Comparison of ENCODE assay signal across 8 cellular contexts in the genomic region with DNA sequence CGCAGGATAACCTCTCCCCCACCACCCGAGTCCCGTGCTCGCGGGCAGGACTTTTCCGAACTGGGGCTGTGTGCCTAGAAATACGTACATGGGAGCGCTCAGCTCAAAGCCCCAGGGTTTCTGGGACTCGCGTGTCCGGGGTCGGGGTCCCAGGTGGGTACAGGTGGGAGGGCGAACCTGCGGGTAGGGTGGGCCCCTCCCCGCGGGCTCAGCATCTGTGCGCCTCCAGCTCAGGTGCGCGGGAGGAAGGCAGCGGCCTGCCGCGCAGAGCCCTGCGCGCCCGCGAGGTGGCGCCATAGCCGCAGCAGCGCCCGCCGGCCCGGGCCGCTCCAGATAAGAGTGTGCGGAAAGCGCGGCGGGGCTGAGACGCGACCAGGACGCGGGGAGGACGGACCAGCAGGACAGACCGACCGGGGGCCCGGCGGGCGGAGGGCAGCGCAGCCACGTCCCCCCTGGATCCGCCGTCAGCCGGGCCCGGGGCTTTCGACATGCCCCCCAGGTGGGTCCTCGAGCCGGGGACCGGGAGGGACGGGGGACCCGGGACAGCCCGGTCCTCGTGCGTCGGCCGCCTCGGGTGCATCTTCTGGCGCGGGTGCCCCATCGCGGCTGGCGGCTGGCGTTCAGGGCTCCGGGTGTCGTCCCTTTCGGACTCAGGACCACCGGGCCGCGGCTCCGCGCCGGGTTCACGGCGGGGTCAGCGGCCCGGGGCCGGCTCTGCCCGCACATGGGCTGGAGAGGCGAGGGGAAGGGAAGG. TPM values are rescaled to one million over a fixed set of nuclear protein-coding genes. Genes with fewer than 3 reads are reported as not detected.
A peak's percentile ranks its signal among the peaks of the same experiment; 100 is the strongest.
DNase-seq lines count a peak whose midpoint lies in the region; ATAC-seq and TF ChIP-seq lines count a peak whose summit lies in the region.

A gene with protein sequence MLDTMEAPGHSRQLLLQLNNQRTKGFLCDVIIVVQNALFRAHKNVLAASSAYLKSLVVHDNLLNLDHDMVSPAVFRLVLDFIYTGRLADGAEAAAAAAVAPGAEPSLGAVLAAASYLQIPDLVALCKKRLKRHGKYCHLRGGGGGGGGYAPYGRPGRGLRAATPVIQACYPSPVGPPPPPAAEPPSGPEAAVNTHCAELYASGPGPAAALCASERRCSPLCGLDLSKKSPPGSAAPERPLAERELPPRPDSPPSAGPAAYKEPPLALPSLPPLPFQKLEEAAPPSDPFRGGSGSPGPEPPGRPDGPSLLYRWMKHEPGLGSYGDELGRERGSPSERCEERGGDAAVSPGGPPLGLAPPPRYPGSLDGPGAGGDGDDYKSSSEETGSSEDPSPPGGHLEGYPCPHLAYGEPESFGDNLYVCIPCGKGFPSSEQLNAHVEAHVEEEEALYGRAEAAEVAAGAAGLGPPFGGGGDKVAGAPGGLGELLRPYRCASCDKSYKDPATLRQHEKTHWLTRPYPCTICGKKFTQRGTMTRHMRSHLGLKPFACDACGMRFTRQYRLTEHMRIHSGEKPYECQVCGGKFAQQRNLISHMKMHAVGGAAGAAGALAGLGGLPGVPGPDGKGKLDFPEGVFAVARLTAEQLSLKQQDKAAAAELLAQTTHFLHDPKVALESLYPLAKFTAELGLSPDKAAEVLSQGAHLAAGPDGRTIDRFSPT (plus strand): TSS at position 364 of the 754 bp plus-strand sequence. CDS start 1,588 bp downstream, outside the sequence.

- POLR2A ChIA-PET in activated naive CD8-positive, alpha-beta T cell treated with anti-CD3 and anti-CD28 coated beads, Interleukin-2, amount 10 ng/mL, durations not matched to agents 7 days and 5 days (lab: Charles Lee), result interaction anchor here (0.8 to 7.6 kb wide), 22 partner anchors 9 to 338 kb away, joined by 3 to 95 read pairs (median 8); a partner anchor contains a TSS

- TF ChIP-seq CTCF in AG09319 (IDR thresholded peaks at IDR 0.05; ENCODE audit: low read depth, low read length), result peak; percentile 48
- TF ChIP-seq CTCF in ovary (IDR thresholded peaks at IDR 0.05), result peak; percentile 98 to 99 (median 99)
- peak; percentile 83 to 99 (median 98) for TF ChIP-seq CTCF in uterus (IDR thresholded peaks at IDR 0.05)

- H3K36me3 ChIP-seq in ovary (no peaks in the 10 kb centered on the region), uterus (no peaks in the 10 kb centered on the region)

- peaks cover 8% of the 10 kb centered on the region for H3K4me1 ChIP-seq in ovary (ENCODE audit: insufficient read depth)
- H3K4me1 ChIP-seq in uterus, result peaks cover 3 to 28% of the 10 kb centered on the region in 2 donors

- DNase-seq in AG09319 (ENCODE audit: extremely low read depth, low read depth), result no peak
- peak; percentile 65 for DNase-seq in SW480 (ENCODE audit: low spot score)
- DNase-seq in activated naive CD8-positive, alpha-beta T cell treated with anti-CD3 and anti-CD28 coated beads, Interleukin-2, amount 10 ng/mL, durations not matched to agents 7 days and 5 days, result peak; percentile 96
- peak; percentile 89 for DNase-seq in Right ventricle myocardium superior
- peak; percentile 81 to 90 (median 87) for DNase-seq in ovary
- DNase-seq in uterus, result peak; percentile 83 to 85

- H3K27me3 ChIP-seq in ovary (no peaks in the 10 kb centered on the region), uterus (no peaks in the 10 kb centered on the region)

- 0 to 1% (median 1%) methylated on average over 66 to 87 of the region's 87 CpGs for WGBS in ovary, 3 donors

- H3K36me3 Mint-ChIP-seq in activated naive CD8-positive, alpha-beta T cell treated with anti-CD3 and anti-CD28 coated beads, Interleukin-2, amount 10 ng/mL, durations not matched to agents 7 days and 5 days, result peaks cover 6% of the 10 kb centered on the region

- ATAC-seq in GM19035 (IDR thresholded peaks at IDR 0.05; ENCODE audit: unreplicated experiment) (peak; percentile 25), Right ventricle myocardium superior (ENCODE audit: poor library complexity) (peak; percentile 72)
- peak; percentile 51 for ATAC-seq in activated naive CD8-positive, alpha-beta T cell treated with anti-CD3 and anti-CD28 coated beads, Interleukin-2, amount 10 ng/mL, durations not matched to agents 7 days and 5 days (ENCODE audit: low read depth)

- peaks cover 19% of the 10 kb centered on the region for H3K4me1 Mint-ChIP-seq in activated naive CD8-positive, alpha-beta T cell treated with anti-CD3 and anti-CD28 coated beads, Interleukin-2, amount 10 ng/mL, durations not matched to agents 7 days and 5 days

- peaks cover 14% of the 10 kb centered on the region for H3K27me3 Mint-ChIP-seq in activated naive CD8-positive, alpha-beta T cell treated with anti-CD3 and anti-CD28 coated beads, Interleukin-2, amount 10 ng/mL, durations not matched to agents 7 days and 5 days

- intact Hi-C loops in Right ventricle myocardium superior (cut with DNase I) (loop anchor here (5.0 kb wide), 1 partner anchor 117 kb away; no protein-coding TSS in a partner anchor), ovary (cut with DNase I) (loop anchor here in 3 of 4 donors (1.0 to 5.0 kb wide), 4 partner anchors 122 to 227 kb away; no protein-coding TSS in a partner anchor), uterus (cut with DNase I; ENCODE audit: low total_unique reads) (loop anchor here (2.0 to 10.0 kb wide), 2 partner anchors 120 to 190 kb away; no protein-coding TSS in a partner anchor)

- H3K9me3 Mint-ChIP-seq in activated naive CD8-positive, alpha-beta T cell treated with anti-CD3 and anti-CD28 coated beads, Interleukin-2, amount 10 ng/mL, durations not matched to agents 7 days and 5 days, result no peaks in the 10 kb centered on the region

- peak within 1 kb of the TSS; percentile 41 for H3K4me3 ChIP-seq in ovary
- peak within 1 kb of the TSS; percentile 46 to 90 for H3K4me3 ChIP-seq in uterus

- peak within 1 kb of the TSS; percentile 85 for H3K4me3 Mint-ChIP-seq in activated naive CD8-positive, alpha-beta T cell treated with anti-CD3 and anti-CD28 coated beads, Interleukin-2, amount 10 ng/mL, durations not matched to agents 7 days and 5 days

- TF ChIP-seq POLR2A in ovary (IDR thresholded peaks at IDR 0.05) (peak; percentile 84), uterus (IDR thresholded peaks at IDR 0.05) (peak; percentile 89 to 94)

- H3K9me3 ChIP-seq in ovary (no peaks in the 10 kb centered on the region), uterus (no peaks in the 10 kb centered on the region)

- TF ChIP-seq RAD21 in Ishikawa (IDR thresholded peaks at IDR 0.05; ENCODE audit: low read depth), result peak; percentile 82

- peak; percentile 33; the same call in 1 of the 2 replicates for TF ChIP-seq EP300 in Ishikawa (IDR thresholded peaks at IDR 0.05; ENCODE audit: borderline replicate concordance)
- no peak for TF ChIP-seq EP300 in ovary (IDR thresholded peaks at IDR 0.05)

- peak within 1 kb of the TSS; percentile 76 for H3K27ac Mint-ChIP-seq in activated naive CD8-positive, alpha-beta T cell treated with anti-CD3 and anti-CD28 coated beads, Interleukin-2, amount 10 ng/mL, durations not matched to agents 7 days and 5 days

- H3K27ac ChIP-seq in ovary, result peak within 1 kb of the TSS; percentile 89 to 98
- peak within 1 kb of the TSS; percentile 94 to 99 for H3K27ac ChIP-seq in uterus

TF ChIP-seq in Ishikawa, 13 proteins besides CTCF, POLR2A, EP300 and RAD21:
- TF ChIP-seq, protein P1, sequence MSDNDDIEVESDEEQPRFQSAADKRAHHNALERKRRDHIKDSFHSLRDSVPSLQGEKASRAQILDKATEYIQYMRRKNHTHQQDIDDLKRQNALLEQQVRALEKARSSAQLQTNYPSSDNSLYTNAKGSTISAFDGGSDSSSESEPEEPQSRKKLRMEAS (IDR thresholded peaks at IDR 0.05), result peak; percentile 52; the same call in 1 of the 2 replicates
- TF ChIP-seq, protein P2, sequence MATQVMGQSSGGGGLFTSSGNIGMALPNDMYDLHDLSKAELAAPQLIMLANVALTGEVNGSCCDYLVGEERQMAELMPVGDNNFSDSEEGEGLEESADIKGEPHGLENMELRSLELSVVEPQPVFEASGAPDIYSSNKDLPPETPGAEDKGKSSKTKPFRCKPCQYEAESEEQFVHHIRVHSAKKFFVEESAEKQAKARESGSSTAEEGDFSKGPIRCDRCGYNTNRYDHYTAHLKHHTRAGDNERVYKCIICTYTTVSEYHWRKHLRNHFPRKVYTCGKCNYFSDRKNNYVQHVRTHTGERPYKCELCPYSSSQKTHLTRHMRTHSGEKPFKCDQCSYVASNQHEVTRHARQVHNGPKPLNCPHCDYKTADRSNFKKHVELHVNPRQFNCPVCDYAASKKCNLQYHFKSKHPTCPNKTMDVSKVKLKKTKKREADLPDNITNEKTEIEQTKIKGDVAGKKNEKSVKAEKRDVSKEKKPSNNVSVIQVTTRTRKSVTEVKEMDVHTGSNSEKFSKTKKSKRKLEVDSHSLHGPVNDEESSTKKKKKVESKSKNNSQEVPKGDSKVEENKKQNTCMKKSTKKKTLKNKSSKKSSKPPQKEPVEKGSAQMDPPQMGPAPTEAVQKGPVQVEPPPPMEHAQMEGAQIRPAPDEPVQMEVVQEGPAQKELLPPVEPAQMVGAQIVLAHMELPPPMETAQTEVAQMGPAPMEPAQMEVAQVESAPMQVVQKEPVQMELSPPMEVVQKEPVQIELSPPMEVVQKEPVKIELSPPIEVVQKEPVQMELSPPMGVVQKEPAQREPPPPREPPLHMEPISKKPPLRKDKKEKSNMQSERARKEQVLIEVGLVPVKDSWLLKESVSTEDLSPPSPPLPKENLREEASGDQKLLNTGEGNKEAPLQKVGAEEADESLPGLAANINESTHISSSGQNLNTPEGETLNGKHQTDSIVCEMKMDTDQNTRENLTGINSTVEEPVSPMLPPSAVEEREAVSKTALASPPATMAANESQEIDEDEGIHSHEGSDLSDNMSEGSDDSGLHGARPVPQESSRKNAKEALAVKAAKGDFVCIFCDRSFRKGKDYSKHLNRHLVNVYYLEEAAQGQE (IDR thresholded peaks at IDR 0.05; ENCODE audit: low read depth), result no peak
- TF ChIP-seq TCF12 (IDR thresholded peaks at IDR 0.05; ENCODE audit: low read depth), result peak; percentile 25; the same call in 1 of the 2 replicates
- peak; percentile 66 for TF ChIP-seq ZBTB7A (IDR thresholded peaks at IDR 0.05; ENCODE audit: low read depth)

RNA-seq across cellular contexts. Expression of the gene that starts here (rescaled TPM):
- total RNA-seq in activated naive CD8-positive, alpha-beta T cell treated with anti-CD3 and anti-CD28 coated beads, Interleukin-2, amount 10 ng/mL, durations not matched to agents 7 days and 5 days, result 10 to 100 TPM; 62.1 to 64.3 TPM
- total RNA-seq in Right ventricle myocardium superior, result 19.3 TPM
- total RNA-seq in ovary, result 100 to 1,000 TPM in 1 of 7 donors, 10 to 100 TPM in 6; 35.0 to 108 (median 68.0) TPM
- 10 to 100 TPM in 1 of 2 donors, 1 to 10 TPM in 1; 3.9 to 16.3 TPM for polyA plus RNA-seq in ovary
- total RNA-seq in uterus, result 10 to 100 TPM; 21.8 to 86.9 (median 54.2) TPM

Comparison
In these comparisons a context has a peak if more than half of its experiments do, and no peak if none do; other contexts are left out.
1. CTCF ChIP-seq: peak in every context shown above with its lines; median percentile 99 in ovary; 98 in uterus; 48 in AG09319.